1 cellular context compared by ENCODE assay signal in the genomic region with DNA sequence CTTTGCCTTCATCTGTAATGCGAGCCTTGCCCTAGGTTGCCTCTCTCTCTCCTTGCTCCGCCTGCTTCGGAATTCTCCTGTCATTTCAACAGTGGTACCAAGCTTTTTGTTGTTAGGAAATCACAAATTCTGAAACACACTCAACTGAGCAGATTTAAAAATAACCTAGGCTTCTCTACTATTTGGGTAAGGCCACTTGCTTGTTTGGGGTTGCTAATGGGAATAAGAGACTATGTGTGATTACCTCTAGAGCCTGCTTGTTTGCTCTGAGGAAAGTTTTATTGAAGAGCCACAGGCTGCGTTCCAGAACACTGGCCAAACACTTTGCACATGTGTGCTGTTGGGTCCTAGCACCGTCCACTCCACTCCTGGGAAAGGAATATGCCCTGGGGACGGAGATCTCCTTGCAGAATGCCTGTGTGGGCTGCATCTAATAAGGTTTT.
TF ChIP-seq lines count a peak whose summit lies in the region.

No MANE protein-coding gene starts in this region.

TF ChIP-seq in K562, 482 proteins besides CTCF, POLR2A, EP300 and RAD21 (continued from another document):
- TF ChIP-seq, protein P1, sequence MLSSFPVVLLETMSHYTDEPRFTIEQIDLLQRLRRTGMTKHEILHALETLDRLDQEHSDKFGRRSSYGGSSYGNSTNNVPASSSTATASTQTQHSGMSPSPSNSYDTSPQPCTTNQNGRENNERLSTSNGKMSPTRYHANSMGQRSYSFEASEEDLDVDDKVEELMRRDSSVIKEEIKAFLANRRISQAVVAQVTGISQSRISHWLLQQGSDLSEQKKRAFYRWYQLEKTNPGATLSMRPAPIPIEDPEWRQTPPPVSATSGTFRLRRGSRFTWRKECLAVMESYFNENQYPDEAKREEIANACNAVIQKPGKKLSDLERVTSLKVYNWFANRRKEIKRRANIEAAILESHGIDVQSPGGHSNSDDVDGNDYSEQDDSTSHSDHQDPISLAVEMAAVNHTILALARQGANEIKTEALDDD (IDR thresholded peaks at IDR 0.05): no peak
- TF ChIP-seq PRDM10 (IDR thresholded peaks at IDR 0.05; ENCODE audit: partially characterized antibody) (no peak), TFAM (CRISPR knock-in tag; conservative IDR thresholded peaks at IDR 0.05) (no peak), SETDB1 (IDR thresholded peaks at IDR 0.05; ENCODE audit: low read length) (no peak), DDX20 (tag; IDR thresholded peaks at IDR 0.05; ENCODE audit: low read depth) (no peak), ADNP (tag; IDR thresholded peaks at IDR 0.05) (no peak), CREB5 (CRISPR knock-in tag; IDR thresholded peaks at IDR 0.05) (no peak), CREB3L1 (IDR thresholded peaks at IDR 0.05; ENCODE audit: borderline replicate concordance, low read depth) (no peak), NBN (IDR thresholded peaks at IDR 0.05; ENCODE audit: low read depth) (no peak), SLC30A9 (CRISPR knock-in tag; IDR thresholded peaks at IDR 0.05) (no peak), ZNF707 (CRISPR knock-in tag; conservative IDR thresholded peaks at IDR 0.05) (no peak), RAD51 (IDR thresholded peaks at IDR 0.05; ENCODE audit: borderline replicate concordance, low read depth) (no peak), ZNF436 (CRISPR knock-in tag; IDR thresholded peaks at IDR 0.05) (no peak), CTBP1 (IDR thresholded peaks at IDR 0.05; ENCODE audit: borderline replicate concordance) (no peak)
- TF ChIP-seq, protein P2, sequence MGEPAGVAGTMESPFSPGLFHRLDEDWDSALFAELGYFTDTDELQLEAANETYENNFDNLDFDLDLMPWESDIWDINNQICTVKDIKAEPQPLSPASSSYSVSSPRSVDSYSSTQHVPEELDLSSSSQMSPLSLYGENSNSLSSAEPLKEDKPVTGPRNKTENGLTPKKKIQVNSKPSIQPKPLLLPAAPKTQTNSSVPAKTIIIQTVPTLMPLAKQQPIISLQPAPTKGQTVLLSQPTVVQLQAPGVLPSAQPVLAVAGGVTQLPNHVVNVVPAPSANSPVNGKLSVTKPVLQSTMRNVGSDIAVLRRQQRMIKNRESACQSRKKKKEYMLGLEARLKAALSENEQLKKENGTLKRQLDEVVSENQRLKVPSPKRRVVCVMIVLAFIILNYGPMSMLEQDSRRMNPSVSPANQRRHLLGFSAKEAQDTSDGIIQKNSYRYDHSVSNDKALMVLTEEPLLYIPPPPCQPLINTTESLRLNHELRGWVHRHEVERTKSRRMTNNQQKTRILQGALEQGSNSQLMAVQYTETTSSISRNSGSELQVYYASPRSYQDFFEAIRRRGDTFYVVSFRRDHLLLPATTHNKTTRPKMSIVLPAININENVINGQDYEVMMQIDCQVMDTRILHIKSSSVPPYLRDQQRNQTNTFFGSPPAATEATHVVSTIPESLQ (CRISPR knock-in tag; IDR thresholded peaks at IDR 0.05): no peak
